Comparison of ENCODE assay signal across 15 cellular contexts in genomic region chr12:1603621-1604020, GRCh38. TPM values are rescaled to one million over a fixed set of nuclear protein-coding genes. Genes with fewer than 3 reads are reported as not detected.
"Had no signal": no experiment of that assay in that cellular context is flagged by ENCODE, and none has a peak within 500 bp of the region (broad histone marks: within the 10 kb centered on the region; RNA-seq: fewer than 3 reads in every experiment).

No MANE protein-coding gene starts in this region.

- DNase-seq: activated CD4-positive, alpha-beta T cell treated with anti-CD3 and anti-CD28 coated beads, Interleukin-2, amount 50 U/mL, for 1 hour; activated naive CD4-positive, alpha-beta T cell treated with anti-CD3 and anti-CD28 coated beads for 36 hours; activated naive CD8-positive, alpha-beta T cell treated with anti-CD3 and anti-CD28 coated beads, Interleukin-2, amount 50 U/mL, for 24 hours; foreskin melanocyte; immature natural killer cell; ovary; sigmoid colon; spleen; stomach; testis had no signal

- H3K4me1 ChIP-seq: breast epithelium had no signal

- H3K27me3 ChIP-seq: ascending aorta, breast epithelium, ovary, sigmoid colon, spleen, stomach, testis had no signal

- H3K9me3 Mint-ChIP-seq: activated naive CD8-positive, alpha-beta T cell treated with anti-CD3 and anti-CD28 coated beads, Interleukin-2, amount 50 U/mL, for 24 hours; activated T-helper 17 cell treated with anti-CD3 and anti-CD28 coated beads, Interleukin-2, amount 50 U/mL, for 72 hours; immature natural killer cell; neural crest cell had no signal

- H3K27me3 Mint-ChIP-seq: activated naive CD8-positive, alpha-beta T cell treated with anti-CD3 and anti-CD28 coated beads, Interleukin-2, amount 50 U/mL, for 24 hours; activated T-helper 17 cell treated with anti-CD3 and anti-CD28 coated beads, Interleukin-2, amount 50 U/mL, for 72 hours had no signal

- ATAC-seq: activated naive CD8-positive, alpha-beta T cell treated with anti-CD3 and anti-CD28 coated beads, Interleukin-2, amount 50 U/mL, for 24 hours; activated T-helper 17 cell treated with anti-CD3 and anti-CD28 coated beads, Interleukin-2, amount 50 U/mL, for 72 hours had no signal

- H3K4me3 Mint-ChIP-seq: activated naive CD4-positive, alpha-beta T cell treated with anti-CD3 and anti-CD28 coated beads for 36 hours; activated naive CD8-positive, alpha-beta T cell treated with anti-CD3 and anti-CD28 coated beads, Interleukin-2, amount 50 U/mL, for 24 hours; neural crest cell had no signal

- H3K4me3 ChIP-seq: ascending aorta, breast epithelium, ovary, sigmoid colon, spleen, stomach, testis had no signal

- H3K27ac ChIP-seq: ascending aorta, breast epithelium, spleen, stomach, testis had no signal

- H3K36me3 ChIP-seq: ascending aorta, breast epithelium, ovary, sigmoid colon, spleen, stomach had no signal

- H3K27ac Mint-ChIP-seq: activated naive CD4-positive, alpha-beta T cell treated with anti-CD3 and anti-CD28 coated beads for 36 hours had no signal

- H3K9me3 ChIP-seq: ascending aorta, breast epithelium, ovary, sigmoid colon, spleen, stomach, testis had no signal

RNA-seq across cellular contexts. Expression of gene WNT5B, which starts 25.4 kb away (rescaled TPM):
- total RNA-seq: activated CD8-positive, alpha-beta memory T cell treated with anti-CD3 and anti-CD28 coated beads for 36 hours; activated naive CD4-positive, alpha-beta T cell treated with anti-CD3 and anti-CD28 coated beads for 36 hours had no signal
- polyA plus RNA-seq: immature natural killer cell had no signal
